ENCODE assay signal across 8 cellular contexts in genomic region chrX:52990011-52990631, GRCh38. TPM values are rescaled to one million over a fixed set of nuclear protein-coding genes. Genes with fewer than 3 reads are reported as not detected.
DNase-seq lines count a peak whose midpoint lies in the region; ATAC-seq, FAIRE-seq and TF ChIP-seq lines count a peak whose summit lies in the region.
"Not testable (repeated sequence)": the region's sequence is repeated elsewhere in the genome, so short reads cannot be mapped to it uniquely, and the experiment has no call there.

No MANE protein-coding gene starts in this region.

- FAIRE-seq in G401.6 (lab: Jason Lieb, UNC) = peak; percentile 59

- peak; percentile 72 for TF ChIP-seq CTCF in SK-N-SH (IDR thresholded peaks at IDR 0.05)
- TF ChIP-seq CTCF in neural cell (IDR thresholded peaks at IDR 0.05; ENCODE audit: poor library complexity, severe bottlenecking) = peak; percentile 26

- not testable (repeated sequence) for TF ChIP-seq EP300 in SK-N-SH (IDR thresholded peaks at IDR 0.05; ENCODE audit: borderline replicate concordance in 1 of 2, low read depth in 1 of 2, low read length in 1 of 2); neural cell (conservative IDR thresholded peaks at IDR 0.05; ENCODE audit: poor library complexity, severe bottlenecking)

- not testable (repeated sequence) for H3K4me2 ChIP-seq in SK-N-SH; neural cell (ENCODE audit: low read length)

- H3K36me3 ChIP-seq in SK-N-SH (replicated peaks in 1 of 2; ENCODE audit: control insufficient read depth in 1 of 2, insufficient read depth in 2 of 2, low read length in 1 of 2); neural cell (ENCODE audit: insufficient read depth, low read length): not testable (repeated sequence)

- not testable (repeated sequence) for H3K9me3 ChIP-seq in SK-N-SH; neural cell (ENCODE audit: low read length)

- not testable (repeated sequence) for H3K27ac ChIP-seq in SK-N-SH (ENCODE audit: low read depth in 2 of 2, low read length in 1 of 2); neural cell (ENCODE audit: low read length)

- H4K20me1 ChIP-seq in SK-N-SH (ENCODE audit: insufficient read depth); neural cell (ENCODE audit: insufficient read depth): not testable (repeated sequence)

- 21% methylated on average over 7 of the region's 7 CpGs for WGBS in SK-N-SH (ENCODE audit: low lambda C conversion rate)

- CTCF ChIA-PET in SK-N-SH (lab: Yijun Ruan, JAX) = interaction anchor here (0.7 to 2.8 kb wide), 8 partner anchors 9 to 201 kb away, joined by 3 to 24 read pairs (median 3); no protein-coding TSS in a partner anchor

- H3K9me2 ChIP-seq in SK-N-SH; neural cell (ENCODE audit: insufficient read depth, low read length): not testable (repeated sequence)

- DNase-seq in LHCN-M2 (ENCODE audit: low read depth) = peak; percentile 58
- peak; percentile 57 for DNase-seq in SK-N-SH
- DNase-seq in activated T-helper 9 cell treated with anti-CD3 and anti-CD28 coated beads, Interleukin-2, amount 50 U/mL, for 16 hours (ENCODE audit: low read depth) = peak; percentile 40
- peak; percentile 70 for DNase-seq in fibroblast of peridontal ligament (ENCODE audit: extremely low read depth)
- peak; percentile 26 for DNase-seq in stromal cell of bone marrow (ENCODE audit: low read depth)

- H3K27me3 ChIP-seq in SK-N-SH (ENCODE audit: insufficient read depth); neural cell (ENCODE audit: insufficient read depth, low read depth, low read length): not testable (repeated sequence)

- peak; percentile 85 for ATAC-seq in GM21825 (IDR thresholded peaks at IDR 0.05; ENCODE audit: unreplicated experiment)

- H3K9ac ChIP-seq in SK-N-SH; neural cell (ENCODE audit: low read length): not testable (repeated sequence)

- TF ChIP-seq RAD21 in SK-N-SH (IDR thresholded peaks at IDR 0.05; ENCODE audit: low read length) = peak; percentile 62
- TF ChIP-seq RAD21 in neural cell (conservative IDR thresholded peaks at IDR 0.05) = not testable (repeated sequence)

- H3K4me1 ChIP-seq in SK-N-SH (ENCODE audit: control insufficient read depth in 1 of 2, insufficient read depth in 2 of 2, low read depth in 1 of 2, low read length in 1 of 2) = not testable (repeated sequence)

- not testable (repeated sequence) for H2AFZ ChIP-seq in SK-N-SH (ENCODE audit: low read depth); neural cell (ENCODE audit: low read depth, low read length)

- not testable (repeated sequence) for H3F3A ChIP-seq in SK-N-SH (replicated peaks; ENCODE audit: insufficient read depth); neural cell (ENCODE audit: insufficient read depth, low read length, poor library complexity, severe bottlenecking)

- POLR2A ChIA-PET in SK-N-SH (lab: Yijun Ruan, JAX) = not testable (repeated sequence)

- H3K79me2 ChIP-seq in SK-N-SH (ENCODE audit: insufficient read depth) = peaks cover 43% of the 10 kb centered on the region
- peaks cover 10% of the 10 kb centered on the region for H3K79me2 ChIP-seq in neural cell (replicated peaks; ENCODE audit: insufficient read depth, low read length)

- not testable (repeated sequence) for H3K4me3 ChIP-seq in SK-N-SH (ENCODE audit: low read depth in 2 of 2, low read length in 1 of 2); neural cell (ENCODE audit: low read length)

TF ChIP-seq in SK-N-SH, 30 proteins besides CTCF, POLR2A, EP300 and RAD21:
- peak; percentile 34; the same call in 1 of the 2 replicates for TF ChIP-seq SMC3 (IDR thresholded peaks at IDR 0.05; ENCODE audit: low read depth, low read length)
TF ChIP-seq in SK-N-SH: peak in this region for 1; not testable (repeated sequence) for 29.

RNA-seq across cellular contexts. Expression of gene FAM156A, which starts 31.8 kb away (rescaled TPM):
- total RNA-seq in LHCN-M2 (2014; rRNA removed) = 25.5 and 34.8 TPM in 2 replicates
- 17.7 TPM for polyA plus RNA-seq in LHCN-M2 (2012)
- 47.2 and 62.5 TPM in 2 replicates for polyA plus RNA-seq in SK-N-SH (2012; rRNA removed)
- 15.2 and 18.6 TPM in 2 replicates for polyA plus RNA-seq in SK-N-SH (2012; cell fraction: cytosol; rRNA removed)
- polyA plus RNA-seq in SK-N-SH (2012; cell fraction: nucleus; rRNA removed) = 403 and 513 TPM in 2 replicates
- 66.4 and 66.6 TPM in 2 replicates for polyA plus RNA-seq in neural cell
- polyA minus RNA-seq in neural cell = 23.4 and 25.6 TPM in 2 replicates

RNA-seq across cellular contexts. Expression of gene GPR173, which starts 58.5 kb away (rescaled TPM):
- total RNA-seq in LHCN-M2 (2014; rRNA removed) = 2.3 and 4.1 TPM in 2 replicates
- 2.3 TPM for polyA plus RNA-seq in LHCN-M2 (2012)
- 5.8 TPM in 2 replicates for polyA plus RNA-seq in SK-N-SH (2012; rRNA removed)
- 1.4 and 2.2 TPM in 2 replicates for polyA plus RNA-seq in SK-N-SH (2012; cell fraction: cytosol; rRNA removed)
- 48.9 and 54.0 TPM in 2 replicates for polyA plus RNA-seq in SK-N-SH (2012; cell fraction: nucleus; rRNA removed)
- 26.9 and 30.8 TPM in 2 replicates for polyA plus RNA-seq in neural cell
- 32.1 and 36.5 TPM in 2 replicates for polyA minus RNA-seq in neural cell
